16 cellular contexts compared by ENCODE assay signal in the genomic region with DNA sequence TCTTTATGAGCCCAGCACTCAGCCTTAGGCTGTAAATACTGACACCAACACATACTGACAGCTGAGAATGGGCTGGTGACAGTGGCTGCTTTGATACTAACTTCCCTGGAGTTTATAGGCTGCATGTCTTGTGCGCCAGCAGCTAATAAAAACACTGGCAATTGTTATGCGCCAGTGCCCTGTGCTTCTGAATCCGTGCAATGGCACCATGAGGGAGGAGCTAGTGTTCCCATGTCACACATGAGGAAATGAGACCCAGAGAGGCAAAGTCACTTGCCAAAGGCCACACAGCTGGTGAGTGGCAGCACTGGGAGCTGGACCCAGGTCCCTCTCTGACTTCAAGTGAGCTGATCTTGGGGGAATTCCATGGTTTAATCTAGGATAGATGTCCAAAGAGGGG. TPM values are rescaled to one million over a fixed set of nuclear protein-coding genes. Genes with fewer than 3 reads are reported as not detected.
A peak's percentile ranks its signal among the peaks of the same experiment; 100 is the strongest.
DNase-seq lines count a peak whose midpoint lies in the region; ATAC-seq and TF ChIP-seq lines count a peak whose summit lies in the region.
"Had no signal": no experiment of that assay in that cellular context is flagged by ENCODE, and none has a peak within 500 bp of the region (broad histone marks: within the 10 kb centered on the region; RNA-seq: fewer than 3 reads in every experiment).

No MANE protein-coding gene starts in this region.

- POLR2A ChIA-PET in RWPE1 (lab: Yijun Ruan, JAX; ENCODE audit: low non-redundant PET) = no interaction called here
- POLR2A ChIA-PET in activated CD4-positive, alpha-beta memory T cell treated with anti-CD3 and anti-CD28 coated beads for 36 hours (lab: Charles Lee) = no interaction called here

- H3K9me3 Mint-ChIP-seq in nephron = peaks cover 2% of the 10 kb centered on the region
- no peaks in the 10 kb centered on the region for H3K9me3 Mint-ChIP-seq in activated CD4-positive, alpha-beta memory T cell treated with anti-CD3 and anti-CD28 coated beads for 36 hours
- H3K9me3 Mint-ChIP-seq in activated naive CD4-positive, alpha-beta T cell treated with anti-CD3 and anti-CD28 coated beads, Interleukin-2, amount 50 U/mL, for 72 hours = peaks cover 0 to 2% of the 10 kb centered on the region in 2 donors

- peak overlapping the region in 1 of 3 experiments; percentile 4 for H3K4me3 Mint-ChIP-seq in nephron
- H3K4me3 Mint-ChIP-seq in activated CD4-positive, alpha-beta memory T cell treated with anti-CD3 and anti-CD28 coated beads for 36 hours = no peak overlapping the region
- H3K4me3 Mint-ChIP-seq: CD8-positive, alpha-beta memory T cell had no signal

- H3K4me3 ChIP-seq in fibroblast of villous mesenchyme (ENCODE audit: low read depth, low read length) = no peak overlapping the region
- H3K4me3 ChIP-seq: BLaER1 treated with 17β-estradiol and CSF1 and Interleukin-3, amounts not matched to agents 10 nM and 100 nM; Peyer's patch had no signal

- intact Hi-C loops in activated CD4-positive, alpha-beta memory T cell treated with anti-CD3 and anti-CD28 coated beads for 36 hours (cut with micrococcal nuclease) = no loop called here

- CTCF ChIA-PET in RWPE1 (lab: Yijun Ruan, JAX) = no interaction called here
- CTCF ChIA-PET in activated CD4-positive, alpha-beta memory T cell treated with anti-CD3 and anti-CD28 coated beads for 36 hours (lab: Charles Lee) = no interaction called here

- H3K27ac Mint-ChIP-seq in nephron = peak overlapping the region; percentile 71 to 81 (median 73)
- H3K27ac Mint-ChIP-seq in activated CD4-positive, alpha-beta memory T cell treated with anti-CD3 and anti-CD28 coated beads for 36 hours = no peak overlapping the region
- H3K27ac Mint-ChIP-seq in activated naive CD4-positive, alpha-beta T cell treated with anti-CD3 and anti-CD28 coated beads, Interleukin-2, amount 50 U/mL, for 72 hours = no peak overlapping the region
- H3K27ac Mint-ChIP-seq: CD8-positive, alpha-beta memory T cell had no signal

- DNase-seq in ELF-1 (ENCODE audit: low read depth, low spot score) = peak; percentile 56
- no peak for DNase-seq in RWPE1 (ENCODE audit: low spot score)
- peak; percentile 14 for DNase-seq in fibroblast of villous mesenchyme (ENCODE audit: low read depth)
- DNase-seq in activated CD4-positive, alpha-beta memory T cell treated with anti-CD3 and anti-CD28 coated beads for 36 hours = no peak
- DNase-seq in T1000 (lab: John Stamatoyannopoulos, UW) = no peak
- DNase-seq in amniotic stem cell (lab: John Stamatoyannopoulos, UW) = no peak
- DNase-seq in activated naive CD4-positive, alpha-beta T cell treated with anti-CD3 and anti-CD28 coated beads, Interleukin-2, amount 50 U/mL, for 72 hours (ENCODE audit: low spot score in 2 of 2) = no peak
- DNase-seq: CD8-positive, alpha-beta memory T cell; KBM-7; NCI-H1092 treated with DMSO at 0.1 percent for 48 hours; NCI-H2227 treated with DMSO at 0.1 percent for 48 hours; NCI-H524; Peyer's patch; SHP77 had no signal

- TF ChIP-seq CTCF in RWPE1 (conservative IDR thresholded peaks at IDR 0.05; ENCODE audit: low read depth) = no peak
- no peak for TF ChIP-seq CTCF in fibroblast of villous mesenchyme (IDR thresholded peaks at IDR 0.05; ENCODE audit: insufficient read depth, low read depth, low read length)
- TF ChIP-seq CTCF in nephron (IDR thresholded peaks at IDR 0.05; ENCODE audit: unreplicated experiment in 3 of 3) = no peak

- no peak for ATAC-seq in activated naive CD4-positive, alpha-beta T cell treated with anti-CD3 and anti-CD28 coated beads, Interleukin-2, amount 50 U/mL, for 72 hours

- H3K4me1 Mint-ChIP-seq in nephron = peaks cover 33% of the 10 kb centered on the region
- no peaks in the 10 kb centered on the region for H3K4me1 Mint-ChIP-seq in activated CD4-positive, alpha-beta memory T cell treated with anti-CD3 and anti-CD28 coated beads for 36 hours (ENCODE audit: low read depth)

- H3K27me3 Mint-ChIP-seq in nephron (ENCODE audit: low read depth) = peaks cover 13% of the 10 kb centered on the region
- peaks cover 12% of the 10 kb centered on the region for H3K27me3 Mint-ChIP-seq in activated CD4-positive, alpha-beta memory T cell treated with anti-CD3 and anti-CD28 coated beads for 36 hours

- H3K27ac ChIP-seq in RWPE1 = peak overlapping the region; percentile 8; the same call in 1 of the 2 replicates
- H3K27ac ChIP-seq: BLaER1 treated with 17β-estradiol and CSF1 and Interleukin-3, amounts not matched to agents 10 nM and 100 nM had no signal

- peaks cover 1% of the 10 kb centered on the region for H3K36me3 Mint-ChIP-seq in nephron (ENCODE audit: low read depth)
- H3K36me3 Mint-ChIP-seq in activated CD4-positive, alpha-beta memory T cell treated with anti-CD3 and anti-CD28 coated beads for 36 hours = no peaks in the 10 kb centered on the region
- H3K36me3 Mint-ChIP-seq in activated naive CD4-positive, alpha-beta T cell treated with anti-CD3 and anti-CD28 coated beads, Interleukin-2, amount 50 U/mL, for 72 hours = no peaks in the 10 kb centered on the region
- H3K36me3 Mint-ChIP-seq: CD8-positive, alpha-beta memory T cell had no signal

RNA-seq across cellular contexts. Expression of gene SHISAL1, which starts 23.8 kb away (rescaled TPM):
- 3.0 and 4.5 TPM in 2 replicates for total RNA-seq in fibroblast of villous mesenchyme
- total RNA-seq in activated CD4-positive, alpha-beta memory T cell treated with anti-CD3 and anti-CD28 coated beads for 36 hours = not detected
- total RNA-seq in activated naive CD4-positive, alpha-beta T cell treated with anti-CD3 and anti-CD28 coated beads, Interleukin-2, amount 50 U/mL, for 72 hours = not detected
- total RNA-seq: CD8-positive, alpha-beta memory T cell had no signal

Comparison
In these comparisons a context has a peak if more than half of its experiments do, and no peak if none do; other contexts are left out.
1. DNase-seq: peak in ELF-1 (single experiment) and fibroblast of villous mesenchyme (single experiment); none in RWPE1 (single experiment), activated CD4-positive, alpha-beta memory T cell treated with anti-CD3 and anti-CD28 coated beads for 36 hours (single experiment), T1000 (single experiment), amniotic stem cell (single experiment) and activated naive CD4-positive, alpha-beta T cell treated with anti-CD3 and anti-CD28 coated beads, Interleukin-2, amount 50 U/mL, for 72 hours (0 of 2).
2. H3K27ac Mint-ChIP-seq: peak in nephron (3 of 3); none in activated CD4-positive, alpha-beta memory T cell treated with anti-CD3 and anti-CD28 coated beads for 36 hours (single experiment) and activated naive CD4-positive, alpha-beta T cell treated with anti-CD3 and anti-CD28 coated beads, Interleukin-2, amount 50 U/mL, for 72 hours (0 of 2).